ENCODE assay signal across 20 cellular contexts in the genomic region with DNA sequence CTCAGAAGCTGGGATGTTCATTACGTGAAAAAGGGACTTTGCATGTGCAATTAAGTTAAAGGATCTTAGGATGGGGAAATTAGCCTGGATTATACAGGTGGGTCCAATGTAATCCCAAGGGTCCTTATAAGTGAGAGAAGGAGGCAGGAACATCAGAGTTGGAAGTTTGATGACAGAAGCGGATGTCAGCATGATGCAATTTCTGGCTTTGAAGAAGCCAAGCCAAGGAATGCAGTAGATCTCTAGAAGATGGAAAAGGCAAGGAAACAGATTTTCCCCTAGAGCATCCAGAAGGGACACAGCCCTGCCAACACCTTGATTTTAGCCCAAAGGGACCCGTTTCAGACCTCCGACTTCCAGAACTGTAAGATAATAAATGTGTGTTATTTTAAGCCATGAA.
DNase-seq lines count a peak whose midpoint lies in the region; ATAC-seq, FAIRE-seq and TF ChIP-seq lines count a peak whose summit lies in the region.
"Had no signal": no experiment of that assay in that cellular context is flagged by ENCODE, and none has a peak within 500 bp of the region (broad histone marks: within the 10 kb centered on the region; RNA-seq: fewer than 3 reads in every experiment).

No MANE protein-coding gene starts in this region.

- POLR2A ChIA-PET in K562 (lab: Yijun Ruan, JAX) = no interaction called here
- POLR2A ChIA-PET in GM10248 (lab: Yijun Ruan, JAX) = no interaction called here

- TF ChIP-seq POLR2A in K562 (conservative IDR thresholded peaks at IDR 0.05) = no peak

- in situ Hi-C loops in K562 (cut with MboI) = no loop called here

- no peak overlapping the region for H3K4me3 ChIP-seq in K562
- H3K4me3 ChIP-seq: A549; BLaER1 treated with 17β-estradiol and CSF1 and Interleukin-3, amounts not matched to agents 10 nM and 100 nM had no signal

- no peaks in the 10 kb centered on the region; a peak in 1 of 5 replicates for H3K4me1 ChIP-seq in K562 (replicated peaks in 1 of 2; ENCODE audit: control insufficient read depth in 2 of 2, insufficient read depth in 2 of 2, low read length in 2 of 2)
- H3K4me1 ChIP-seq: A549; BLaER1 treated with 17β-estradiol and CSF1 and Interleukin-3, amounts not matched to agents 10 nM and 100 nM; Caco-2 had no signal

- no peaks in the 10 kb centered on the region for H3K9me1 ChIP-seq in K562 (ENCODE audit: control insufficient read depth, insufficient read depth, low read length)

- WGBS in K562 (ENCODE audit: insufficient coverage, low coverage, missing lambda C conversion rate) = 5% methylated on average over 4 of the region's 4 CpGs

- TF ChIP-seq CTCF in K562 (IDR thresholded peaks at IDR 0.05 in 2 of 3, conservative IDR thresholded peaks at IDR 0.05 in 1 of 3; ENCODE audit: insufficient read depth in 2 of 3, low read depth in 1 of 3, low read length in 3 of 3) = no peak
- no peak for TF ChIP-seq CTCF in GM10248 (IDR thresholded peaks at IDR 0.05; ENCODE audit: control extremely low read depth, extremely low read depth, low read depth, missing control alignments)

- DNase-seq in NCI-H82 (lab: John Stamatoyannopoulos, UW) (peak; percentile 18), NCI-H82 treated with DMSO at 0.1 percent for 48 hours (lab: John Stamatoyannopoulos, UW; ENCODE audit: unreplicated experiment) (no peak), K562 (ENCODE audit: extremely low read depth in 1 of 4, low spot score in 3 of 4) (no peak), GM10248 (ENCODE audit: extremely low spot score) (no peak)
- DNase-seq: AML-193; Caco-2; Calu3; CD4-positive, alpha-beta T cell; CD8-positive, alpha-beta T cell; DMS79 treated with DMSO at 0.1 percent for 48 hours; EL; GDM1 had no signal

- no peak for ATAC-seq in K562
- no peak for ATAC-seq in HG02678 (IDR thresholded peaks at IDR 0.05; ENCODE audit: unreplicated experiment)
- ATAC-seq: A549; CD8-positive, alpha-beta T cell had no signal

- TF ChIP-seq EP300 in K562 (IDR thresholded peaks at IDR 0.05; ENCODE audit: low read length) = no peak

- H3K36me3 ChIP-seq in K562 (ENCODE audit: control insufficient read depth, insufficient read depth, low read length) = no peaks in the 10 kb centered on the region
- H3K36me3 ChIP-seq: BLaER1 treated with 17β-estradiol and CSF1 and Interleukin-3, amounts not matched to agents 10 nM and 100 nM had no signal

- intact Hi-C loops in K562 (cut with micrococcal nuclease) = loop anchor here (10.0 kb wide), 1 partner anchor 209 kb away; no protein-coding TSS in a partner anchor

- CTCF ChIA-PET in K562 (lab: Yijun Ruan, JAX; ENCODE audit: low intra/inter-chr PET ratio) = no interaction called here
- CTCF ChIA-PET in GM10248 (lab: Yijun Ruan, JAX) = no interaction called here

- no peaks in the 10 kb centered on the region for H3K9me3 ChIP-seq in K562 (replicated peaks; ENCODE audit: control insufficient read depth, insufficient read depth, low read depth, low read length)
- H3K9me3 ChIP-seq: A549; BLaER1 treated with 17β-estradiol and CSF1 and Interleukin-3, amounts not matched to agents 10 nM and 100 nM; Caco-2 had no signal

- H3K79me2 ChIP-seq in K562 (ENCODE audit: control insufficient read depth, insufficient read depth, low read length) = no peaks in the 10 kb centered on the region

- H3K27me3 ChIP-seq in K562 (ENCODE audit: control insufficient read depth in 2 of 2, insufficient read depth in 2 of 2, low read length in 2 of 2) = peaks cover 15 to 44% of the 10 kb centered on the region in 2 experiments; a peak in 4 of 5 replicates
- H3K27me3 ChIP-seq: BLaER1 treated with 17β-estradiol and CSF1 and Interleukin-3, amounts not matched to agents 10 nM and 100 nM had no signal

- H2AFZ ChIP-seq in K562 (ENCODE audit: low read depth, low read length) = no peak overlapping the region

- H3K9ac ChIP-seq in K562 (ENCODE audit: insufficient read depth in 1 of 2, low read depth in 2 of 2, low read length in 2 of 2) = no peak overlapping the region
- H3K9ac ChIP-seq: BLaER1 treated with 17β-estradiol and CSF1 and Interleukin-3, amounts not matched to agents 10 nM and 100 nM had no signal

- no peak overlapping the region for H3K27ac ChIP-seq in K562 (ENCODE audit: extremely low read depth, low read depth, low read length)
- H3K27ac ChIP-seq: 22Rv1; A549; BLaER1 treated with 17β-estradiol and CSF1 and Interleukin-3, amounts not matched to agents 10 nM and 100 nM; C4-2B had no signal

- H3K4me2 ChIP-seq in K562 (ENCODE audit: insufficient read depth, low read length) = no peak overlapping the region
- H3K4me2 ChIP-seq: A549; BLaER1 treated with 17β-estradiol and CSF1 and Interleukin-3, amounts not matched to agents 10 nM and 100 nM had no signal

- H4K20me1 ChIP-seq in K562 (replicated peaks; ENCODE audit: control insufficient read depth, insufficient read depth, low read length) = no peaks in the 10 kb centered on the region
- H4K20me1 ChIP-seq: BLaER1 treated with 17β-estradiol and CSF1 and Interleukin-3, amounts not matched to agents 10 nM and 100 nM had no signal

- TF ChIP-seq RAD21 in K562 (CRISPR knock-in tag; conservative IDR thresholded peaks at IDR 0.05 in 1 of 2, IDR thresholded peaks at IDR 0.05 in 1 of 2) = no peak

- no TSS peak for BruUV-seq in K562 (replicated peaks; lab: Mats Ljungman, UMichigan)

- FAIRE-seq in K562 (lab: Jason Lieb, UNC) = no peak
- FAIRE-seq: A549, D721Med, GM12891, GM19239 had no signal

TF ChIP-seq in K562, 482 proteins besides CTCF, POLR2A, EP300 and RAD21:
- TF ChIP-seq, protein P1, sequence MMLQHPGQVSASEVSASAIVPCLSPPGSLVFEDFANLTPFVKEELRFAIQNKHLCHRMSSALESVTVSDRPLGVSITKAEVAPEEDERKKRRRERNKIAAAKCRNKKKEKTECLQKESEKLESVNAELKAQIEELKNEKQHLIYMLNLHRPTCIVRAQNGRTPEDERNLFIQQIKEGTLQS (IDR thresholded peaks at IDR 0.05) = peak; percentile 60
- TF ChIP-seq, protein P1 (CRISPR knock-in tag; conservative IDR thresholded peaks at IDR 0.05) = no peak
- TF ChIP-seq CEBPG (CRISPR knock-in tag; IDR thresholded peaks at IDR 0.05) (no peak), CEBPG (tag; conservative IDR thresholded peaks at IDR 0.05 in 1 of 2, IDR thresholded peaks at IDR 0.05 in 1 of 2) (peak; percentile 14 to 53; a peak in 2 of 4 replicates), SMARCC2 (IDR thresholded peaks at IDR 0.05; ENCODE audit: low read depth) (no peak)
